In the genomic region with DNA sequence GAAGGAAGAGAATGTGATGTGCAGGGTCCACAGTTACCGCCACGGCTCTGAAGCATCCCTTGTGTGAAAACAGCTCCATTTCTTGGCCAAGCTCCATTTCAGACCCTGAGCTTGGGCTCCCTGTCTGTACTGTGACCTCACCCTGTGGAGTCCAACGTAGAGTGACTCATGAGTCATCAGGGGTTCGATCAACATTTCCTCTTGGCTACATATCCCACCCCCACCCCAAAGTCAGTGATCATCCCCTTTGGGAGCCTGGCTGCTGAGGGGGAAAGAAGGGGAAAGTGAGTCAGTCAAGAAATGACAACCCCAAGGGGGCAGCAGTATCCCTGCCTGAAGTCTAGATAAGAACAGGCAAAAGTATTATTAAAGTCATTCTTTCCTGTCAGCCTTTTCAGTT, we compare ENCODE assay signal across 9 cellular contexts.
A peak's percentile ranks its signal among the peaks of the same experiment; 100 is the strongest.
DNase-seq lines count a peak whose midpoint lies in the region; ATAC-seq and TF ChIP-seq lines count a peak whose summit lies in the region.
"Had no signal": no experiment of that assay in that cellular context is flagged by ENCODE, and none has a peak within 500 bp of the region (broad histone marks: within the 10 kb centered on the region; RNA-seq: fewer than 3 reads in every experiment).

No MANE protein-coding gene starts in this region.

- no peaks in the 10 kb centered on the region for H3K27me3 Mint-ChIP-seq in activated CD4-positive, alpha-beta T cell treated with anti-CD3 and anti-CD28 coated beads, Interleukin-2, amount 10 ng/mL, durations not matched to agents 7 days and 5 days

- BruUV-seq in HCT116 (replicated peaks; lab: Mats Ljungman, UMichigan): no TSS peak

- no peaks in the 10 kb centered on the region for H3K9me2 ChIP-seq in HCT116 (ENCODE audit: insufficient read depth)

- H3K9me3 Mint-ChIP-seq in activated CD4-positive, alpha-beta T cell treated with anti-CD3 and anti-CD28 coated beads, Interleukin-2, amount 10 ng/mL, durations not matched to agents 7 days and 5 days: peaks cover 5% of the 10 kb centered on the region

- no peak for DNase-seq in HCT116 (ENCODE audit: low read depth, low spot score)
- DNase-seq in activated CD4-positive, alpha-beta T cell treated with anti-CD3 and anti-CD28 coated beads, Interleukin-2, amount 10 ng/mL, durations not matched to agents 7 days and 5 days: no peak
- no peak for DNase-seq in epithelial cell of proximal tubule (ENCODE audit: low read depth)
- peak; percentile 37 for DNase-seq in stimulated activated CD8-positive, alpha-beta memory T cell treated with anti-CD3 and anti-CD28 coated beads, Interleukin-12 subunit alpha, Interleukin-12 subunit beta, amount 100 ng/mL, for 4 hours (ENCODE audit: low read depth)
- DNase-seq in mucosa of gallbladder (ENCODE audit: low spot score): no peak
- no peak for DNase-seq in NCI-H2081 treated with DMSO at 0.1 percent for 48 hours (lab: John Stamatoyannopoulos, UW)
- DNase-seq in GOT3 (lab: John Stamatoyannopoulos, UW): no peak
- DNase-seq: MG63 had no signal

- POLR2A ChIA-PET in HCT116 (lab: Charles Lee): no interaction called here
- POLR2A ChIA-PET in activated CD4-positive, alpha-beta T cell treated with anti-CD3 and anti-CD28 coated beads, Interleukin-2, amount 10 ng/mL, durations not matched to agents 7 days and 5 days (lab: Charles Lee): no interaction called here

- no peak overlapping the region for H3K4me3 Mint-ChIP-seq in activated CD4-positive, alpha-beta T cell treated with anti-CD3 and anti-CD28 coated beads, Interleukin-2, amount 10 ng/mL, durations not matched to agents 7 days and 5 days

- no peak for TF ChIP-seq POLR2A in HCT116 (IDR thresholded peaks at IDR 0.05; ENCODE audit: borderline replicate concordance, extremely low read depth, insufficient read depth, insufficient read length)

- H3K4me1 Mint-ChIP-seq in activated CD4-positive, alpha-beta T cell treated with anti-CD3 and anti-CD28 coated beads, Interleukin-2, amount 10 ng/mL, durations not matched to agents 7 days and 5 days: peaks cover 50% of the 10 kb centered on the region

- H4K20me1 ChIP-seq in HCT116 (ENCODE audit: insufficient read depth): no peaks in the 10 kb centered on the region

- RAD21 ChIA-PET in HCT116 (lab: Charles Lee; ENCODE audit: low non-redundant PET in 1 of 2, low total read pairs in 2 of 2, uncharacterized antibody in 2 of 2, unreplicated experiment in 2 of 2): no interaction called here

- peak overlapping the region; percentile 93 for H3K27ac Mint-ChIP-seq in activated CD4-positive, alpha-beta T cell treated with anti-CD3 and anti-CD28 coated beads, Interleukin-2, amount 10 ng/mL, durations not matched to agents 7 days and 5 days

- peaks cover 2% of the 10 kb centered on the region for H3K36me3 Mint-ChIP-seq in activated CD4-positive, alpha-beta T cell treated with anti-CD3 and anti-CD28 coated beads, Interleukin-2, amount 10 ng/mL, durations not matched to agents 7 days and 5 days (ENCODE audit: low read depth)

- H3K27ac ChIP-seq in HCT116 (ENCODE audit: low read depth, low read length): no peak overlapping the region

- peak; percentile 60 for TF ChIP-seq RAD21 in HCT116 (IDR thresholded peaks at IDR 0.05; ENCODE audit: low read depth)

- H2AFZ ChIP-seq in HCT116 (ENCODE audit: low read depth, low read length, poor library complexity, severe bottlenecking): no peak overlapping the region

- intact Hi-C loops in HCT116 (cut with micrococcal nuclease): no loop called here

- peak; percentile 52 for ATAC-seq in HCT116
- ATAC-seq in GM21360 (IDR thresholded peaks at IDR 0.05; ENCODE audit: unreplicated experiment): no peak

- no peak overlapping the region for H3K9ac ChIP-seq in HCT116 (ENCODE audit: low read length)

- H3K4me3 ChIP-seq in HCT116 (replicated peaks in 1 of 2; ENCODE audit: low read depth in 1 of 2, low read length in 2 of 2) (no peak overlapping the region), epithelial cell of proximal tubule (ENCODE audit: low read depth, low read length) (no peak overlapping the region)
- H3K4me3 ChIP-seq: MG63 had no signal

- H3K27me3 ChIP-seq in HCT116 (ENCODE audit: insufficient read depth, low read length): peaks cover 5% of the 10 kb centered on the region
- H3K27me3 ChIP-seq: MG63 had no signal

- no peaks in the 10 kb centered on the region for H3K79me2 ChIP-seq in HCT116 (ENCODE audit: insufficient read depth, low read length)

- no peaks in the 10 kb centered on the region for H3K36me3 ChIP-seq in HCT116 (ENCODE audit: control insufficient read depth in 1 of 2, insufficient read depth in 2 of 2, low read length in 2 of 2)
- H3K36me3 ChIP-seq: MG63 had no signal

- H3K4me1 ChIP-seq in HCT116 (ENCODE audit: control insufficient read depth in 1 of 2, insufficient read depth in 2 of 2, low read length in 2 of 2): peaks cover 0 to 3% of the 10 kb centered on the region in 2 experiments; a peak in 1 of 4 replicates

- CTCF ChIA-PET in HCT116 (lab: Charles Lee): interaction anchor here (1.6 kb wide), 1 partner anchor 181 kb away, joined by 9 read pairs; no protein-coding TSS in a partner anchor
- CTCF ChIA-PET in activated CD4-positive, alpha-beta T cell treated with anti-CD3 and anti-CD28 coated beads, Interleukin-2, amount 10 ng/mL, durations not matched to agents 7 days and 5 days (lab: Charles Lee): interaction anchor here (1.0 to 1.5 kb wide), 4 partner anchors 8 to 360 kb away, joined by 3 to 7 read pairs (median 4); no protein-coding TSS in a partner anchor

- no peak overlapping the region for H3K4me2 ChIP-seq in HCT116 (ENCODE audit: low read length)

- TF ChIP-seq CTCF in HCT116 (IDR thresholded peaks at IDR 0.05 in 2 of 3, conservative IDR thresholded peaks at IDR 0.05 in 1 of 3; ENCODE audit: borderline replicate concordance in 1 of 3, insufficient read depth in 1 of 3, low read depth in 2 of 3, low read length in 2 of 3): peak; percentile 16 to 36 (median 32); a peak in 5 of 6 replicates
- peak; percentile 51 for TF ChIP-seq CTCF in epithelial cell of proximal tubule (conservative IDR thresholded peaks at IDR 0.05; ENCODE audit: low read depth, low read length)

- no peaks in the 10 kb centered on the region for H3K9me3 ChIP-seq in HCT116 (ENCODE audit: control insufficient read depth in 1 of 2, insufficient read depth in 1 of 2, low read depth in 1 of 2, low read length in 2 of 2)
- H3K9me3 ChIP-seq: MG63 had no signal

TF ChIP-seq in HCT116, 20 proteins besides CTCF, POLR2A, EP300 and RAD21:
- TF ChIP-seq, protein P1, sequence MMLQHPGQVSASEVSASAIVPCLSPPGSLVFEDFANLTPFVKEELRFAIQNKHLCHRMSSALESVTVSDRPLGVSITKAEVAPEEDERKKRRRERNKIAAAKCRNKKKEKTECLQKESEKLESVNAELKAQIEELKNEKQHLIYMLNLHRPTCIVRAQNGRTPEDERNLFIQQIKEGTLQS (IDR thresholded peaks at IDR 0.05): no peak
- TF ChIP-seq, protein P2, sequence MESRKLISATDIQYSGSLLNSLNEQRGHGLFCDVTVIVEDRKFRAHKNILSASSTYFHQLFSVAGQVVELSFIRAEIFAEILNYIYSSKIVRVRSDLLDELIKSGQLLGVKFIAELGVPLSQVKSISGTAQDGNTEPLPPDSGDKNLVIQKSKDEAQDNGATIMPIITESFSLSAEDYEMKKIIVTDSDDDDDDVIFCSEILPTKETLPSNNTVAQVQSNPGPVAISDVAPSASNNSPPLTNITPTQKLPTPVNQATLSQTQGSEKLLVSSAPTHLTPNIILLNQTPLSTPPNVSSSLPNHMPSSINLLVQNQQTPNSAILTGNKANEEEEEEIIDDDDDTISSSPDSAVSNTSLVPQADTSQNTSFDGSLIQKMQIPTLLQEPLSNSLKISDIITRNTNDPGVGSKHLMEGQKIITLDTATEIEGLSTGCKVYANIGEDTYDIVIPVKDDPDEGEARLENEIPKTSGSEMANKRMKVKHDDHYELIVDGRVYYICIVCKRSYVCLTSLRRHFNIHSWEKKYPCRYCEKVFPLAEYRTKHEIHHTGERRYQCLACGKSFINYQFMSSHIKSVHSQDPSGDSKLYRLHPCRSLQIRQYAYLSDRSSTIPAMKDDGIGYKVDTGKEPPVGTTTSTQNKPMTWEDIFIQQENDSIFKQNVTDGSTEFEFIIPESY (IDR thresholded peaks at IDR 0.05; ENCODE audit: extremely low read depth, insufficient replicate concordance, low read length): no peak
- TF ChIP-seq SP1 (IDR thresholded peaks at IDR 0.05; ENCODE audit: low read depth) (no peak), EZH2 (IDR thresholded peaks at IDR 0.05) (no peak), CEBPB (IDR thresholded peaks at IDR 0.05; ENCODE audit: low read depth) (no peak), ELF1 (IDR thresholded peaks at IDR 0.05; ENCODE audit: borderline replicate concordance, low read depth) (no peak)
